9 cellular contexts compared by ENCODE assay signal in genomic region chr11:123509737-123510578, GRCh38.
A peak's percentile ranks its signal among the peaks of the same experiment; 100 is the strongest.
DNase-seq lines count a peak whose midpoint lies in the region; ATAC-seq, FAIRE-seq and TF ChIP-seq lines count a peak whose summit lies in the region.
"Had no signal": no experiment of that assay in that cellular context is flagged by ENCODE, and none has a peak within 500 bp of the region (broad histone marks: within the 10 kb centered on the region; RNA-seq: fewer than 3 reads in every experiment).

No MANE protein-coding gene starts in this region.

- peak; percentile 15 for ATAC-seq in Right ventricle myocardium inferior
- ATAC-seq in activated CD4-positive, alpha-beta T cell treated with anti-CD3 and anti-CD28 coated beads for 36 hours, result no peak

- no peaks in the 10 kb centered on the region for H3K27me3 Mint-ChIP-seq in activated CD4-positive, alpha-beta T cell treated with anti-CD3 and anti-CD28 coated beads for 36 hours

- H2AFZ ChIP-seq in OCI-LY7 (ENCODE audit: low read length), result no peak overlapping the region

- peaks cover 12% of the 10 kb centered on the region for H3K4me1 Mint-ChIP-seq in activated CD4-positive, alpha-beta T cell treated with anti-CD3 and anti-CD28 coated beads for 36 hours

- no peaks in the 10 kb centered on the region for H3K27me3 ChIP-seq in right atrium auricular region
- H3K27me3 ChIP-seq in thyroid gland, result no peaks in the 10 kb centered on the region

- no TSS peak for BruUV-seq in OCI-LY7 (replicated peaks; lab: Mats Ljungman, UMichigan)

- no peaks in the 10 kb centered on the region for H3K9me3 ChIP-seq in right atrium auricular region
- no peaks in the 10 kb centered on the region for H3K9me3 ChIP-seq in thyroid gland
- no peaks in the 10 kb centered on the region for H3K9me3 ChIP-seq in OCI-LY7 (ENCODE audit: low read length)

- no peak for DNase-seq in Right ventricle myocardium inferior (ENCODE audit: missing footprints)
- no peak for DNase-seq in right atrium auricular region (ENCODE audit: low spot score)
- peak; percentile 76 for DNase-seq in amniotic epithelial cell (ENCODE audit: low read depth)
- DNase-seq in hypothalamus (lab: John Stamatoyannopoulos, UW), result peak in 38 of 51 donors; percentile 24 to 87 (median 63)
- DNase-seq in thyroid gland, result peak; percentile 78 to 89
- DNase-seq in OCI-LY7 (ENCODE audit: low spot score), result no peak
- DNase-seq in activated CD4-positive, alpha-beta T cell treated with anti-CD3 and anti-CD28 coated beads for 36 hours, result no peak
- DNase-seq in urothelium cell line (ENCODE audit: low spot score), result no peak
- DNase-seq: stimulated activated CD4-positive, alpha-beta T cell treated with anti-CD3 and anti-CD28 coated beads, Interleukin-4, amount 100 ng/mL, for 4 hours had no signal

- intact Hi-C loops in Right ventricle myocardium inferior (cut with DNase I) (loop anchor here (2.0 kb wide), 1 partner anchor 45 kb away; no protein-coding TSS in a partner anchor), thyroid gland (cut with DNase I) (loop anchor here (5.0 kb wide), 1 partner anchor 67 kb away; no protein-coding TSS in a partner anchor), OCI-LY7 (cut with micrococcal nuclease; ENCODE audit: unreplicated experiment) (no loop called here)
- intact Hi-C loops in activated CD4-positive, alpha-beta T cell treated with anti-CD3 and anti-CD28 coated beads for 36 hours (cut with DNase I, micrococcal nuclease), result loop anchor here in 1 of 2 experiments (5.0 kb wide), 1 partner anchor 197 kb away; no protein-coding TSS in a partner anchor

- H3K4me1 ChIP-seq in right atrium auricular region (no peaks in the 10 kb centered on the region), thyroid gland (peaks cover 8 to 48% of the 10 kb centered on the region in 2 donors), OCI-LY7 (ENCODE audit: insufficient read depth, low read length, poor library complexity, severe bottlenecking) (no peaks in the 10 kb centered on the region)

- H3K9me2 ChIP-seq in OCI-LY7 (ENCODE audit: insufficient read depth, low read length), result no peaks in the 10 kb centered on the region

- H3K36me3 ChIP-seq in right atrium auricular region (no peaks in the 10 kb centered on the region), thyroid gland (no peaks in the 10 kb centered on the region), OCI-LY7 (ENCODE audit: insufficient read depth, low read length) (no peaks in the 10 kb centered on the region)

- TF ChIP-seq CTCF in right atrium auricular region (IDR thresholded peaks at IDR 0.05) (no peak), thyroid gland (IDR thresholded peaks at IDR 0.05) (no peak), OCI-LY7 (conservative IDR thresholded peaks at IDR 0.05; ENCODE audit: low read length) (no peak)

- 37 to 47% methylated on average over 14 of the region's 18 CpGs for WGBS in thyroid gland, 2 donors

- no peaks in the 10 kb centered on the region for H3K79me2 ChIP-seq in OCI-LY7 (ENCODE audit: insufficient read depth, low read depth, low read length)

- no peak for FAIRE-seq in urothelium cell line (lab: Jason Lieb, UNC)

- no peak overlapping the region for H3K4me3 Mint-ChIP-seq in activated CD4-positive, alpha-beta T cell treated with anti-CD3 and anti-CD28 coated beads for 36 hours

- H4K20me1 ChIP-seq in OCI-LY7 (ENCODE audit: insufficient read depth, low read length), result no peaks in the 10 kb centered on the region

- no peaks in the 10 kb centered on the region for H3K9me3 Mint-ChIP-seq in activated CD4-positive, alpha-beta T cell treated with anti-CD3 and anti-CD28 coated beads for 36 hours (ENCODE audit: low read depth)

- H3K4me2 ChIP-seq in OCI-LY7 (ENCODE audit: low read length), result no peak overlapping the region

- no peak overlapping the region for H3K4me3 ChIP-seq in right atrium auricular region
- H3K4me3 ChIP-seq in thyroid gland (replicated peaks in 1 of 3), result no peak overlapping the region
- H3K4me3 ChIP-seq in OCI-LY7 (ENCODE audit: low read depth, low read length, poor library complexity, severe bottlenecking), result no peak overlapping the region

- no peak overlapping the region for H3K27ac Mint-ChIP-seq in activated CD4-positive, alpha-beta T cell treated with anti-CD3 and anti-CD28 coated beads for 36 hours

- POLR2A ChIA-PET in OCI-LY7 (lab: Charles Lee), result no interaction called here
- POLR2A ChIA-PET in activated CD4-positive, alpha-beta T cell treated with anti-CD3 and anti-CD28 coated beads for 36 hours (lab: Charles Lee), result no interaction called here

- TF ChIP-seq POLR2A in thyroid gland (IDR thresholded peaks at IDR 0.05), result peak in 1 of 2 donors; percentile 23

- H3K27ac ChIP-seq in right atrium auricular region (no peak overlapping the region), thyroid gland (peak overlapping the region in 2 of 3 donors; percentile 50 to 71), OCI-LY7 (ENCODE audit: low read depth, low read length, poor library complexity, severe bottlenecking) (no peak overlapping the region)

- peaks cover 5% of the 10 kb centered on the region for H3K36me3 Mint-ChIP-seq in activated CD4-positive, alpha-beta T cell treated with anti-CD3 and anti-CD28 coated beads for 36 hours (ENCODE audit: low read depth)

- CTCF ChIA-PET in OCI-LY7 (lab: Charles Lee; ENCODE audit: unreplicated experiment), result no interaction called here
- CTCF ChIA-PET in activated CD4-positive, alpha-beta T cell treated with anti-CD3 and anti-CD28 coated beads for 36 hours (lab: Charles Lee), result interaction anchor here (0.5 to 1.9 kb wide), 5 partner anchors 9 to 619 kb away, joined by 3 to 6 read pairs (median 4); no protein-coding TSS in a partner anchor

Comparison
In these comparisons a context has a peak if more than half of its experiments do, and no peak if none do; other contexts are left out.
1. DNase-seq: peak in amniotic epithelial cell (single experiment), hypothalamus (38 of 51) and thyroid gland (2 of 2); none in Right ventricle myocardium inferior (single experiment), right atrium auricular region (single experiment), OCI-LY7 (single experiment), activated CD4-positive, alpha-beta T cell treated with anti-CD3 and anti-CD28 coated beads for 36 hours (single experiment) and urothelium cell line (single experiment).
2. H3K27ac ChIP-seq: peak in thyroid gland (2 of 3); none in right atrium auricular region (0 of 2) and OCI-LY7 (single experiment).